Comparison of ENCODE assay signal across 8 cellular contexts in the genomic region with DNA sequence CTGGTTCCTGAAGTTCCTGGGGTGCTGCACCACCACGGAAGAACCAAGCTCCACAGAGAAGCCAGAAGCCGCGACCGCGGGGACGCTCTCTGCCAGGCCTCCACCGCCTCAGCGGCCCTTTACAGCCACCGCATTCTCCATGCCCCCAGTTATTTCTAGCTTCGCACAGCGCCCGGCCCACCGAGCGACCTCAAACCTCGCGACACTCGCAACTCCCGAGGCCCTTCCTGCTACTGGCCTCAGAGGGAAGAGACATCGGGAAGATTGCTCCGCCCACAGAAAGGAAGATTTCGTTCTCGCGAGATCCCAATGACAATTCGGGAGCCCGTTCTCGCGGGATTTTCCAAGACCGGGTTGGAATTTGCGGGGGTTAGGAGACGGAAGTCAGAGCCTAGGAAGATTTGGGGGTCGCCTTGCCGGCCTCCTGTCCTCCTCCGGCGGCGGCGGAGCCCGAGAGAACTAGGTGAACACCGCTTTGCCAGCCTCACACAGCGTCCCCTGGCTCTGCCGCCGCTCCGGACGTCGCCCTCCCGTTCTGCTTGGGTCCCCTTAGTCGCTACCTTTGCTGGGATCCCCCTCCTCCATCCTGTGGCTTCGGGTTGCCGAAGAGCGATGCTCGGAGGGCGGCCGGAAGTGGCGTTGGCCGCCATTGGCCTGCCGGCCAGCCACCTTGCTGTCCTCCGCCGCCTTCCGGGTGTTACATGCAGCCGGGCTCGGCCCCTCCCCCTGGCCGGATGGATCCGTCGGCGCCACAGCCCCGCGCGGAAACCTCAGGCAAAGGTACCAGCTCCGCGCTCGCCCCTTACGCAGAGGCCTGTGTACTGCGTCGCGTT. TPM values are rescaled to one million over a fixed set of nuclear protein-coding genes. Genes with fewer than 3 reads are reported as not detected.
DNase-seq lines count a peak whose midpoint lies in the region; ATAC-seq and TF ChIP-seq lines count a peak whose summit lies in the region.

A gene with protein sequence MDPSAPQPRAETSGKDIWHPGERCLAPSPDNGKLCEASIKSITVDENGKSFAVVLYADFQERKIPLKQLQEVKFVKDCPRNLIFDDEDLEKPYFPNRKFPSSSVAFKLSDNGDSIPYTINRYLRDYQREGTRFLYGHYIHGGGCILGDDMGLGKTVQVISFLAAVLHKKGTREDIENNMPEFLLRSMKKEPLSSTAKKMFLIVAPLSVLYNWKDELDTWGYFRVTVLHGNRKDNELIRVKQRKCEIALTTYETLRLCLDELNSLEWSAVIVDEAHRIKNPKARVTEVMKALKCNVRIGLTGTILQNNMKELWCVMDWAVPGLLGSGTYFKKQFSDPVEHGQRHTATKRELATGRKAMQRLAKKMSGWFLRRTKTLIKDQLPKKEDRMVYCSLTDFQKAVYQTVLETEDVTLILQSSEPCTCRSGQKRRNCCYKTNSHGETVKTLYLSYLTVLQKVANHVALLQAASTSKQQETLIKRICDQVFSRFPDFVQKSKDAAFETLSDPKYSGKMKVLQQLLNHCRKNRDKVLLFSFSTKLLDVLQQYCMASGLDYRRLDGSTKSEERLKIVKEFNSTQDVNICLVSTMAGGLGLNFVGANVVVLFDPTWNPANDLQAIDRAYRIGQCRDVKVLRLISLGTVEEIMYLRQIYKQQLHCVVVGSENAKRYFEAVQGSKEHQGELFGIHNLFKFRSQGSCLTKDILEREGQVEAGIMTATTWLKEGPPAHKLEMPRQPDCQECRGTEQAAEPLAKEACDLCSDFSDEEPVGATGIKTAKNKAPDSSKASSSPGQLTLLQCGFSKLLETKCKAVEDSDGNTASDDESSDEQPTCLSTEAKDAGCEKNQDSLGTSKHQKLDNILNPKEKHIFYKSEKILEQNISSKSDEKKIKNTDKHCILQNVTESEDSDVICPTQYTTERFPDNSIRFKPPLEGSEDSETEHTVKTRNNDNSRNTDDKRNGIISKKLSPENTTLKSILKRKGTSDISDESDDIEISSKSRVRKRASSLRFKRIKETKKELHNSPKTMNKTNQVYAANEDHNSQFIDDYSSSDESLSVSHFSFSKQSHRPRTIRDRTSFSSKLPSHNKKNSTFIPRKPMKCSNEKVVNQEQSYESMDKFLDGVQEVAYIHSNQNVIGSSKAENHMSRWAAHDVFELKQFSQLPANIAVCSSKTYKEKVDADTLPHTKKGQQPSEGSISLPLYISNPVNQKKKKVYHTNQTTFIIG (N-terminal part only) (plus strand): TSS at position 387 of the 833 bp plus-strand sequence. CDS start 348 bp downstream, at position 735.

- H3K36me3 Mint-ChIP-seq in activated naive CD4-positive, alpha-beta T cell treated with anti-CD3 and anti-CD28 coated beads, Interleukin-2, amount 50 U/mL, for 72 hours: peaks cover 11 to 44% of the 10 kb centered on the region in 2 donors

- H3K79me2 ChIP-seq in parathyroid adenoma: peaks cover 11% of the 10 kb centered on the region

- 1% methylated on average over 35 to 56 of the region's 74 CpGs for WGBS in tibial nerve, 2 donors

- peak within 1 kb of the TSS; percentile 89 for H3K9ac ChIP-seq in parathyroid adenoma

- peak; percentile 61 to 80 for TF ChIP-seq POLR2A in tibial nerve (IDR thresholded peaks at IDR 0.05)

- H3K27me3 ChIP-seq in parathyroid adenoma (ENCODE audit: control insufficient read depth, insufficient read depth, low read length): no peaks in the 10 kb centered on the region
- H3K27me3 ChIP-seq in tibial nerve: no peaks in the 10 kb centered on the region

- in situ Hi-C loops in GM13976 (cut with MboI; ENCODE audit: low sequenced_read_pairs, unreplicated experiment): no loop called here

- H3K4me3 ChIP-seq in parathyroid adenoma (ENCODE audit: low read depth, low read length) (no peak within 1 kb of the TSS), tibial nerve (no peak within 1 kb of the TSS)

- H3K4me1 ChIP-seq in parathyroid adenoma (peaks cover 3% of the 10 kb centered on the region), tibial nerve (peaks cover 0 to 28% (median 6%) of the 10 kb centered on the region in 4 donors)

- peak; percentile 59 to 88 for TF ChIP-seq EP300 in tibial nerve (IDR thresholded peaks at IDR 0.05)

- H3K27ac ChIP-seq in parathyroid adenoma (peak within 1 kb of the TSS; percentile 100), tibial nerve (no peak within 1 kb of the TSS)

- no peak within 1 kb of the TSS for H3K27ac Mint-ChIP-seq in activated naive CD4-positive, alpha-beta T cell treated with anti-CD3 and anti-CD28 coated beads, Interleukin-2, amount 50 U/mL, for 72 hours

- no peak within 1 kb of the TSS for H3K4me2 ChIP-seq in parathyroid adenoma (ENCODE audit: low read length)

- no peaks in the 10 kb centered on the region for H3K9me3 ChIP-seq in parathyroid adenoma (ENCODE audit: control insufficient read depth, low read length)
- peaks cover 0 to 3% (median 0%) of the 10 kb centered on the region in 4 donors for H3K9me3 ChIP-seq in tibial nerve

- no peak for TF ChIP-seq CTCF in GM13976 (IDR thresholded peaks at IDR 0.05; ENCODE audit: borderline replicate concordance, control extremely low read depth, extremely low read depth, insufficient read depth, missing control alignments)
- TF ChIP-seq CTCF in parathyroid adenoma (IDR thresholded peaks at IDR 0.05): no peak
- TF ChIP-seq CTCF in tibial nerve (IDR thresholded peaks at IDR 0.05): peak in 2 of 5 experiments; percentile 31 to 66

- H3K36me3 ChIP-seq in parathyroid adenoma (ENCODE audit: control insufficient read depth, insufficient read depth, low read length) (no peaks in the 10 kb centered on the region), tibial nerve (peaks cover 0 to 13% (median 0%) of the 10 kb centered on the region in 3 donors)

- peaks cover 0 to 7% of the 10 kb centered on the region in 2 donors for H3K9me3 Mint-ChIP-seq in activated naive CD4-positive, alpha-beta T cell treated with anti-CD3 and anti-CD28 coated beads, Interleukin-2, amount 50 U/mL, for 72 hours

- peak within 1 kb of the TSS; percentile 99 for H2AFZ ChIP-seq in parathyroid adenoma

- peak; percentile 88 for ATAC-seq in HG02763 (IDR thresholded peaks at IDR 0.05; ENCODE audit: unreplicated experiment)
- ATAC-seq in activated naive CD4-positive, alpha-beta T cell treated with anti-CD3 and anti-CD28 coated beads, Interleukin-2, amount 50 U/mL, for 72 hours: peak; percentile 90 to 91

- peak; percentile 93 for DNase-seq in GM13976 (ENCODE audit: low spot score)
- DNase-seq in NCI-H1105 treated with DMSO at 0.1 percent for 48 hours (lab: John Stamatoyannopoulos, UW): peak; percentile 95
- DNase-seq in SKM-1 treated with dmso at 0.1 percent for 144 hours (lab: John Stamatoyannopoulos, UW; ENCODE audit: unreplicated experiment): peak; percentile 83
- peak; percentile 94 for DNase-seq in activated naive CD4-positive, alpha-beta T cell treated with anti-CD3 and anti-CD28 coated beads, Interleukin-2, amount 50 U/mL, for 72 hours (ENCODE audit: low spot score in 2 of 2)
- peak; percentile 97 for DNase-seq in glomerular endothelial cell (ENCODE audit: extremely low read depth, low read depth, low spot score)
- DNase-seq in tibial nerve (ENCODE audit: low spot score in 2 of 2): peak; percentile 89 to 96

RNA-seq across cellular contexts. Expression of the gene that starts here (rescaled TPM):
- total RNA-seq in activated naive CD4-positive, alpha-beta T cell treated with anti-CD3 and anti-CD28 coated beads, Interleukin-2, amount 50 U/mL, for 72 hours: 10 to 100 TPM; 26.8 to 40.7 TPM
- total RNA-seq in glomerular endothelial cell (42.5 and 43.0 TPM in 2 replicates), tibial nerve (100 to 1,000 TPM in 3 of 4 donors, 10 to 100 TPM in 1; 82.0 to 128 (median 108) TPM)
